Comparison of ENCODE assay signal across 10 cellular contexts in the genomic region with DNA sequence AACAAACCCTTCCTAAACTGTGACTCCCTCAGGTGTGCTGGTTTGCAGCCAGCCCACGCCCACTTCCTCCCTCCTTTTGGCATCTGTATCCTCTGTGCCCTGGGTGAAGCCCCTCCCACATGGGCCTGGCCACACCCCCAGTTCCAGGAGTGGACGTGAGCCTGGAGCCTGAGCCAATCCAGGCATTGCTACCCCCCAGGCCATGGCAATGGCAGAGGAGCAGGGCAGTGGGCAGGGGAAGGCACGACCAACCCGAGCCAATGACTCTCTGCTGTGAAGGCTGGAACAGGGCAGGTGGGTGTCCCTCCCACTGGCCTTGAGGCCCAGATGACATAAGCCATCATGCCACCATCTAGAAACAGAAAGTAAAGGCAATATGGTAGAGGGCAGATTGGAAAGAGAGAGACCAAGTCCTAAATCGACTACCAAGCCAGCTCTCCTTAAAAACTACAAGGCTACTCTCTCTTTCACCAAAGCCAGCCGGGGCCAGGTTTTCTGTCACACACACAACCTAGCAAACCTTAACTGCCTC.
A peak's percentile ranks its signal among the peaks of the same experiment; 100 is the strongest.
DNase-seq lines count a peak whose midpoint lies in the region; ATAC-seq lines count a peak whose summit lies in the region.
"Had no signal": no experiment of that assay in that cellular context is flagged by ENCODE, and none has a peak within 500 bp of the region (broad histone marks: within the 10 kb centered on the region; RNA-seq: fewer than 3 reads in every experiment).

No MANE protein-coding gene starts in this region.

- H3K4me1 ChIP-seq in BLaER1: peaks cover 65% of the 10 kb centered on the region
- no peaks in the 10 kb centered on the region for H3K4me1 ChIP-seq in effector memory CD4-positive, alpha-beta T cell (ENCODE audit: control insufficient read depth, insufficient read depth, low read length, poor library complexity, severe bottlenecking)

- H3K36me3 ChIP-seq in BLaER1: no peaks in the 10 kb centered on the region
- no peaks in the 10 kb centered on the region for H3K36me3 ChIP-seq in effector memory CD4-positive, alpha-beta T cell (ENCODE audit: control insufficient read depth, insufficient read depth, low read length)

- H3K27me3 ChIP-seq in BLaER1: no peaks in the 10 kb centered on the region
- no peaks in the 10 kb centered on the region for H3K27me3 ChIP-seq in effector memory CD4-positive, alpha-beta T cell (replicated peaks; ENCODE audit: control insufficient read depth, insufficient read depth, low read length, poor library complexity, severe bottlenecking)

- 0 out of 2 replicates have a peak overlapping the region, but pooled peaks have one; percentile 36 for H3K27ac ChIP-seq in BLaER1
- no peak overlapping the region for H3K27ac ChIP-seq in effector memory CD4-positive, alpha-beta T cell (ENCODE audit: insufficient read depth, low read length, poor library complexity, severe bottlenecking)
- H3K27ac ChIP-seq: KMS-11 had no signal

- no peaks in the 10 kb centered on the region for H4K20me1 ChIP-seq in BLaER1

- H3K9ac ChIP-seq in BLaER1: no peak overlapping the region
- H3K9ac ChIP-seq: KMS-11 had no signal

- DNase-seq in SHP77 treated with DMSO at 0.1 percent for 48 hours (lab: John Stamatoyannopoulos, UW): peak; percentile 79
- peak; percentile 63 for DNase-seq in left kidney (ENCODE audit: low read depth, low spot score)
- DNase-seq in Kasumi-1 (lab: John Stamatoyannopoulos, UW): no peak
- DNase-seq in activated gamma-delta T cell treated with Interleukin-2 at 50 U/mL for 16 hours: no peak
- no peak for DNase-seq in activated effector memory CD4-positive, alpha-beta T cell treated with Interleukin-2 at 50 U/mL for 16 hours
- no peak for DNase-seq in effector memory CD4-positive, alpha-beta T cell
- DNase-seq: EL had no signal

- H3K4me2 ChIP-seq in BLaER1: peak overlapping the region; percentile 76
- H3K4me2 ChIP-seq: KMS-11 had no signal

- peak; percentile 49 for ATAC-seq in GM18502 (IDR thresholded peaks at IDR 0.05; ENCODE audit: poor library complexity, unreplicated experiment)

- no peak overlapping the region for H3K4me3 ChIP-seq in BLaER1
- no peak overlapping the region for H3K4me3 ChIP-seq in effector memory CD4-positive, alpha-beta T cell (ENCODE audit: insufficient read depth, low read depth, low read length, poor library complexity, severe bottlenecking)

- H3K9me3 ChIP-seq in BLaER1: peaks cover 21% of the 10 kb centered on the region
- H3K9me3 ChIP-seq in effector memory CD4-positive, alpha-beta T cell (ENCODE audit: control insufficient read depth, low read length): no peaks in the 10 kb centered on the region

Comparison
In these comparisons a context has a peak if more than half of its experiments do, and no peak if none do; other contexts are left out.
1. DNase-seq: peak in SHP77 treated with DMSO at 0.1 percent for 48 hours (single experiment) and left kidney (single experiment); none in Kasumi-1 (0 of 2), activated gamma-delta T cell treated with Interleukin-2 at 50 U/mL for 16 hours (single experiment), activated effector memory CD4-positive, alpha-beta T cell treated with Interleukin-2 at 50 U/mL for 16 hours (single experiment) and effector memory CD4-positive, alpha-beta T cell (0 of 3).